In genomic region chr11:98456281-98456680, GRCh38 we compare ENCODE assay signal across 20 cellular contexts.
DNase-seq lines count a peak whose midpoint lies in the region; ATAC-seq, FAIRE-seq and TF ChIP-seq lines count a peak whose summit lies in the region.
"Had no signal": no experiment of that assay in that cellular context is flagged by ENCODE, and none has a peak within 500 bp of the region (broad histone marks: within the 10 kb centered on the region; RNA-seq: fewer than 3 reads in every experiment).

No MANE protein-coding gene starts in this region.

- H3K9me3 ChIP-seq in PC-3 (ENCODE audit: low read length), result no peaks in the 10 kb centered on the region
- no peaks in the 10 kb centered on the region for H3K9me3 ChIP-seq in WERI-Rb-1 (ENCODE audit: severe bottlenecking)
- H3K9me3 ChIP-seq: Caco-2, HAP-1 had no signal

- 0 out of 2 replicates have a peak overlapping the region, but pooled peaks have one; percentile 15 for H2AFZ ChIP-seq in PC-3 (ENCODE audit: low read length)
- H2AFZ ChIP-seq: GM23248 had no signal

- no peaks in the 10 kb centered on the region for H3K4me1 ChIP-seq in PC-3 (ENCODE audit: insufficient read depth, low read length)
- H3K4me1 ChIP-seq: Caco-2, HAP-1 had no signal

- H3K27me3 Mint-ChIP-seq in stimulated activated memory B cell treated with anti-CD40 and anti-IgM and Interleukin-4, amounts not matched to agents 10 μg/mL and 1 μg/mL and 100 μg/mL, for 72 hours, result no peaks in the 10 kb centered on the region
- H3K27me3 Mint-ChIP-seq: CD4-positive, alpha-beta memory T cell had no signal

- DNase-seq in PC-3 (no peak), bronchial epithelial cell (ENCODE audit: low read depth) (no peak), iPS-NIHi7 (ENCODE audit: extremely low spot score) (peak; percentile 10), WERI-Rb-1 (no peak), NCI-H2227 treated with DMSO at 0.1 percent for 48 hours (lab: John Stamatoyannopoulos, UW) (no peak)
- DNase-seq: C1 segment of cervical spinal cord; Caco-2; CD4-positive, alpha-beta memory T cell; DMS153; DND-41; GM23248; HFFc6 had no signal

- H3K4me2 ChIP-seq in PC-3 (ENCODE audit: low read length), result no peak overlapping the region

- POLR2A ChIA-PET in PC-3 (lab: Charles Lee; ENCODE audit: unreplicated experiment), result no interaction called here

- no peak for ATAC-seq in PC-3
- peak; percentile 43 for ATAC-seq in stimulated activated memory B cell treated with anti-CD40 and anti-IgM and Interleukin-4, amounts not matched to agents 10 μg/mL and 1 μg/mL and 100 μg/mL, for 72 hours
- ATAC-seq in HG03565 (IDR thresholded peaks at IDR 0.05; ENCODE audit: unreplicated experiment), result no peak
- ATAC-seq in HG02973 (IDR thresholded peaks at IDR 0.05; ENCODE audit: unreplicated experiment), result no peak

- no TSS peak for BruUV-seq in PC-3 (replicated peaks; lab: Mats Ljungman, UMichigan)

- H3K36me3 Mint-ChIP-seq in stimulated activated memory B cell treated with anti-CD40 and anti-IgM and Interleukin-4, amounts not matched to agents 10 μg/mL and 1 μg/mL and 100 μg/mL, for 72 hours, result no peaks in the 10 kb centered on the region
- H3K36me3 Mint-ChIP-seq: CD4-positive, alpha-beta memory T cell had no signal

- no peak overlapping the region for H3K9ac ChIP-seq in PC-3 (ENCODE audit: low read length)
- H3K9ac ChIP-seq: GM23248 had no signal

- no peak overlapping the region for H3K4me3 Mint-ChIP-seq in stimulated activated memory B cell treated with anti-CD40 and anti-IgM and Interleukin-4, amounts not matched to agents 10 μg/mL and 1 μg/mL and 100 μg/mL, for 72 hours
- H3K4me3 Mint-ChIP-seq: CD4-positive, alpha-beta memory T cell; HFFc6 had no signal

- no peaks in the 10 kb centered on the region for H3F3A ChIP-seq in PC-3 (ENCODE audit: low read length, unreplicated experiment)

- peaks cover 4% of the 10 kb centered on the region for H3K9me3 Mint-ChIP-seq in stimulated activated memory B cell treated with anti-CD40 and anti-IgM and Interleukin-4, amounts not matched to agents 10 μg/mL and 1 μg/mL and 100 μg/mL, for 72 hours

- peaks cover 12% of the 10 kb centered on the region; the same call in 1 of the 2 replicates for H3K27me3 ChIP-seq in PC-3 (ENCODE audit: low read length)
- no peaks in the 10 kb centered on the region for H3K27me3 ChIP-seq in bronchial epithelial cell (ENCODE audit: control insufficient read depth, insufficient read depth, low read length)
- H3K27me3 ChIP-seq in WERI-Rb-1 (ENCODE audit: insufficient read depth, low read depth, severe bottlenecking), result no peaks in the 10 kb centered on the region

- no peaks in the 10 kb centered on the region for H3K9me2 ChIP-seq in PC-3 (replicated peaks; ENCODE audit: low read length)

- no peaks in the 10 kb centered on the region for H3K4me1 Mint-ChIP-seq in stimulated activated memory B cell treated with anti-CD40 and anti-IgM and Interleukin-4, amounts not matched to agents 10 μg/mL and 1 μg/mL and 100 μg/mL, for 72 hours
- H3K4me1 Mint-ChIP-seq: CD4-positive, alpha-beta memory T cell had no signal

- CTCF ChIA-PET in PC-3 (lab: Charles Lee), result no interaction called here

- no peaks in the 10 kb centered on the region for H3K79me2 ChIP-seq in PC-3 (ENCODE audit: low read length)

- peak; percentile 66 for FAIRE-seq in bronchial epithelial cell (lab: Jason Lieb, UNC)
- FAIRE-seq: G401.6, GM12892, GM19239, H54 had no signal

- H3K27ac Mint-ChIP-seq in stimulated activated memory B cell treated with anti-CD40 and anti-IgM and Interleukin-4, amounts not matched to agents 10 μg/mL and 1 μg/mL and 100 μg/mL, for 72 hours, result no peak overlapping the region
- H3K27ac Mint-ChIP-seq: CD4-positive, alpha-beta memory T cell; HFFc6 had no signal

- no peak for TF ChIP-seq CTCF in PC-3 (conservative IDR thresholded peaks at IDR 0.05; ENCODE audit: low read depth, low read length)
- TF ChIP-seq CTCF in bronchial epithelial cell (IDR thresholded peaks at IDR 0.05; ENCODE audit: insufficient read depth, low read length, severe bottlenecking), result no peak
- no peak for TF ChIP-seq CTCF in WERI-Rb-1 (IDR thresholded peaks at IDR 0.05; ENCODE audit: low read depth, low read length)

- no peaks in the 10 kb centered on the region for H4K20me1 ChIP-seq in PC-3 (ENCODE audit: low read length)

- H3K36me3 ChIP-seq in PC-3 (ENCODE audit: low read depth, low read length), result no peaks in the 10 kb centered on the region
- H3K36me3 ChIP-seq in bronchial epithelial cell (ENCODE audit: control insufficient read depth, insufficient read depth, low read length), result no peaks in the 10 kb centered on the region
- no peaks in the 10 kb centered on the region for H3K36me3 ChIP-seq in WERI-Rb-1
- H3K36me3 ChIP-seq: HAP-1 had no signal

- H3K4me3 ChIP-seq in PC-3 (ENCODE audit: low read length), result no peak overlapping the region
- H3K4me3 ChIP-seq in bronchial epithelial cell (ENCODE audit: low read depth, low read length), result no peak overlapping the region
- H3K4me3 ChIP-seq in WERI-Rb-1 (ENCODE audit: low read depth, low read length), result no peak overlapping the region
- H3K4me3 ChIP-seq: GM23248, HAP-1 had no signal

- no peak overlapping the region for H3K27ac ChIP-seq in PC-3 (ENCODE audit: low read length)
- H3K27ac ChIP-seq in WERI-Rb-1, result no peak overlapping the region
- H3K27ac ChIP-seq: GM23248 had no signal

- intact Hi-C loops in PC-3 (cut with micrococcal nuclease), result no loop called here
